In genomic region chrX:150334998-150335397, GRCh38 we compare ENCODE assay signal across 19 cellular contexts. TPM values are rescaled to one million over a fixed set of nuclear protein-coding genes. Genes with fewer than 3 reads are reported as not detected.
"Had no signal": no experiment of that assay in that cellular context is flagged by ENCODE, and none has a peak within 500 bp of the region (broad histone marks: within the 10 kb centered on the region; RNA-seq: fewer than 3 reads in every experiment).

No MANE protein-coding gene starts in this region.

- ATAC-seq: K562, Panc1, PC-3 had no signal

- FAIRE-seq: K562 had no signal

- DNase-seq: Kasumi-1; MM.1S; NCI-H1092 treated with DMSO at 0.1 percent for 48 hours; NCI-H1436; NCI-H187; NCI-H2029; NCI-H2081 treated with DMSO at 0.1 percent for 48 hours; NCI-H2171; NCI-H226; NCI-H446 treated with DMSO at 0.1 percent for 48 hours; NCI-H510A treated with DMSO at 0.1 percent for 48 hours; NCI-H526; NCI-H82; NK-92 treated with Interleukin-12 subunit alpha and Interleukin-12 subunit beta, amount 100 ng/mL, for 24 hours; PC-3; SIG-M5 had no signal

RNA-seq across cellular contexts. Expression of gene MAMLD1, which starts 28.1 kb away (rescaled TPM):
- total RNA-seq: OCI-LY7 had no signal
